Comparison of ENCODE assay signal across 31 cellular contexts in genomic region chr18:21499997-21500396, GRCh38.
"Had no signal": no experiment of that assay in that cellular context is flagged by ENCODE, and none has a peak within 500 bp of the region (broad histone marks: within the 10 kb centered on the region; RNA-seq: fewer than 3 reads in every experiment).

No MANE protein-coding gene starts in this region.

- H3K4me3 ChIP-seq: esophagus muscularis mucosa, gastrocnemius medialis had no signal

- H3K9me3 ChIP-seq: esophagus muscularis mucosa, gastrocnemius medialis had no signal

- H3K4me1 Mint-ChIP-seq: activated CD4-positive, alpha-beta memory T cell treated with anti-CD3 and anti-CD28 coated beads, Interleukin-2, amount 10 ng/mL, durations not matched to agents 7 days and 5 days; activated CD4-positive, alpha-beta T cell treated with anti-CD3 and anti-CD28 coated beads, Interleukin-2, amount 10 ng/mL, durations not matched to agents 7 days and 5 days; activated naive CD4-positive, alpha-beta T cell treated with anti-CD3 and anti-CD28 coated beads, Interleukin-2, amount 10 ng/mL, durations not matched to agents 7 days and 5 days; activated naive CD8-positive, alpha-beta T cell treated with anti-CD3 and anti-CD28 coated beads, Interleukin-2, amount 10 ng/mL, durations not matched to agents 7 days and 5 days had no signal

- DNase-seq: activated CD4-positive, alpha-beta memory T cell treated with anti-CD3 and anti-CD28 coated beads, Interleukin-2, amount 10 ng/mL, durations not matched to agents 7 days and 5 days; activated CD4-positive, alpha-beta T cell treated with anti-CD3 and anti-CD28 coated beads for 1 hour; activated CD4-positive, alpha-beta T cell treated with anti-CD3 and anti-CD28 coated beads for 4 hours; activated CD4-positive, alpha-beta T cell treated with anti-CD3 and anti-CD28 coated beads, Interleukin-2, amount 10 ng/mL, durations not matched to agents 7 days and 5 days; activated CD4-positive, alpha-beta T cell treated with anti-CD3 and anti-CD28 coated beads, Interleukin-2, amount 50 U/mL, for 4 hours; activated CD8-positive, alpha-beta memory T cell treated with anti-CD3 and anti-CD28 coated beads, Interleukin-2, amount 50 U/mL, for 48 hours; activated gamma-delta T cell; activated naive CD4-positive, alpha-beta T cell; activated naive CD4-positive, alpha-beta T cell treated with anti-CD3 and anti-CD28 coated beads, Interleukin-2, amount 10 ng/mL, durations not matched to agents 7 days and 5 days; activated naive CD8-positive, alpha-beta T cell treated with anti-CD3 and anti-CD28 coated beads, Interleukin-2, amount 10 ng/mL, durations not matched to agents 7 days and 5 days; activated T-cell treated with anti-CD3 and anti-CD28 coated beads for 4 hours; activated T-cell treated with anti-CD3 and anti-CD28 coated beads, Interleukin-2, amount 50 U/mL, for 24 hours; activated T-cell treated with anti-CD3 and anti-CD28 coated beads, Interleukin-2, amount 50 U/mL, for 72 hours; anterior cingulate cortex; brain microvascular endothelial cell; caudate nucleus; cortex of kidney; dermis blood vessel endothelial cell; effector CD4-positive, alpha-beta T cell; effector memory CD8-positive, alpha-beta T cell; erythroblast; foreskin keratinocyte; gastrocnemius medialis; T-helper 2 cell had no signal

- H3K9me3 Mint-ChIP-seq: activated CD4-positive, alpha-beta memory T cell treated with anti-CD3 and anti-CD28 coated beads, Interleukin-2, amount 10 ng/mL, durations not matched to agents 7 days and 5 days; activated CD4-positive, alpha-beta T cell treated with anti-CD3 and anti-CD28 coated beads, Interleukin-2, amount 10 ng/mL, durations not matched to agents 7 days and 5 days; activated naive CD4-positive, alpha-beta T cell treated with anti-CD3 and anti-CD28 coated beads, Interleukin-2, amount 10 ng/mL, durations not matched to agents 7 days and 5 days; activated naive CD4-positive, alpha-beta T cell treated with anti-CD3 and anti-CD28 coated beads, Interleukin-2, amount 50 U/mL, for 72 hours; activated naive CD8-positive, alpha-beta T cell treated with anti-CD3 and anti-CD28 coated beads, Interleukin-2, amount 10 ng/mL, durations not matched to agents 7 days and 5 days; activated T-cell treated with anti-CD3 and anti-CD28 coated beads, Interleukin-2, amount 50 U/mL, for 24 hours; activated T-cell treated with anti-CD3 and anti-CD28 coated beads, Interleukin-2, amount 50 U/mL, for 72 hours; effector memory CD8-positive, alpha-beta T cell; WTC11 had no signal

- H3K4me1 ChIP-seq: foreskin keratinocyte had no signal

- H3K4me3 Mint-ChIP-seq: activated CD4-positive, alpha-beta memory T cell treated with anti-CD3 and anti-CD28 coated beads, Interleukin-2, amount 10 ng/mL, durations not matched to agents 7 days and 5 days; activated CD4-positive, alpha-beta T cell treated with anti-CD3 and anti-CD28 coated beads, Interleukin-2, amount 10 ng/mL, durations not matched to agents 7 days and 5 days; activated naive CD4-positive, alpha-beta T cell treated with anti-CD3 and anti-CD28 coated beads, Interleukin-2, amount 10 ng/mL, durations not matched to agents 7 days and 5 days; activated naive CD8-positive, alpha-beta T cell treated with anti-CD3 and anti-CD28 coated beads, Interleukin-2, amount 10 ng/mL, durations not matched to agents 7 days and 5 days; activated T-cell treated with anti-CD3 and anti-CD28 coated beads, Interleukin-2, amount 50 U/mL, for 24 hours; activated T-cell treated with anti-CD3 and anti-CD28 coated beads, Interleukin-2, amount 50 U/mL, for 72 hours; effector memory CD8-positive, alpha-beta T cell; WTC11 had no signal

- H3K36me3 ChIP-seq: brain microvascular endothelial cell, gastrocnemius medialis had no signal

- H3K36me3 Mint-ChIP-seq: activated naive CD4-positive, alpha-beta T cell treated with anti-CD3 and anti-CD28 coated beads, Interleukin-2, amount 10 ng/mL, durations not matched to agents 7 days and 5 days; activated naive CD4-positive, alpha-beta T cell treated with anti-CD3 and anti-CD28 coated beads, Interleukin-2, amount 50 U/mL, for 72 hours; activated naive CD8-positive, alpha-beta T cell treated with anti-CD3 and anti-CD28 coated beads, Interleukin-2, amount 10 ng/mL, durations not matched to agents 7 days and 5 days; WTC11 had no signal

- ATAC-seq: activated naive CD4-positive, alpha-beta T cell treated with anti-CD3 and anti-CD28 coated beads, Interleukin-2, amount 50 U/mL, for 72 hours; activated T-cell treated with anti-CD3 and anti-CD28 coated beads, Interleukin-2, amount 50 U/mL, for 72 hours; effector memory CD8-positive, alpha-beta T cell; foreskin keratinocyte; gastrocnemius medialis had no signal

- FAIRE-seq: astrocyte, colon, TTC549 had no signal

- H3K27me3 ChIP-seq: brain microvascular endothelial cell, esophagus muscularis mucosa, foreskin keratinocyte, gastrocnemius medialis had no signal

- H3K27ac Mint-ChIP-seq: activated CD4-positive, alpha-beta memory T cell treated with anti-CD3 and anti-CD28 coated beads, Interleukin-2, amount 10 ng/mL, durations not matched to agents 7 days and 5 days; activated CD4-positive, alpha-beta T cell treated with anti-CD3 and anti-CD28 coated beads, Interleukin-2, amount 10 ng/mL, durations not matched to agents 7 days and 5 days; activated naive CD4-positive, alpha-beta T cell treated with anti-CD3 and anti-CD28 coated beads, Interleukin-2, amount 10 ng/mL, durations not matched to agents 7 days and 5 days; activated naive CD4-positive, alpha-beta T cell treated with anti-CD3 and anti-CD28 coated beads, Interleukin-2, amount 50 U/mL, for 72 hours; activated naive CD8-positive, alpha-beta T cell treated with anti-CD3 and anti-CD28 coated beads, Interleukin-2, amount 10 ng/mL, durations not matched to agents 7 days and 5 days; activated T-cell treated with anti-CD3 and anti-CD28 coated beads, Interleukin-2, amount 50 U/mL, for 24 hours; activated T-cell treated with anti-CD3 and anti-CD28 coated beads, Interleukin-2, amount 50 U/mL, for 72 hours; effector memory CD8-positive, alpha-beta T cell; WTC11 had no signal

- H3K27ac ChIP-seq: brain microvascular endothelial cell, esophagus muscularis mucosa, foreskin keratinocyte, gastrocnemius medialis, VCaP had no signal
